Comparison of ENCODE assay signal across 16 cellular contexts in genomic region chr2:41867553-41867952, GRCh38.
DNase-seq lines count a peak whose midpoint lies in the region; ATAC-seq and TF ChIP-seq lines count a peak whose summit lies in the region.
"Had no signal": no experiment of that assay in that cellular context is flagged by ENCODE, and none has a peak within 500 bp of the region (broad histone marks: within the 10 kb centered on the region; RNA-seq: fewer than 3 reads in every experiment).

No MANE protein-coding gene starts in this region.

- intact Hi-C loops in heart left ventricle (cut with DNase I): loop anchor here in 2 of 10 donors (10.0 kb wide), 2 partner anchors 367 to 457 kb away; no protein-coding TSS in a partner anchor

- H3K4me3 ChIP-seq in SJSA1 (peak overlapping the region; percentile 11), fibroblast of mammary gland (ENCODE audit: control insufficient read depth, low read depth, low read length) (no peak overlapping the region), heart left ventricle (no peak overlapping the region)
- H3K4me3 ChIP-seq: sigmoid colon had no signal

- DNase-seq in activated T-cell treated with anti-CD3 and anti-CD28 coated beads, Interleukin-2, amount 50 U/mL, for 72 hours: no peak
- no peak for DNase-seq in activated T-cell treated with anti-CD3 and anti-CD28 coated beads, Interleukin-2, amount 50 U/mL, for 1 hour
- DNase-seq in SJSA1 (ENCODE audit: low read depth in 1 of 2, low spot score in 2 of 2): peak in 1 of 2 experiments; percentile 39
- peak; percentile 56 for DNase-seq in fibroblast of mammary gland (ENCODE audit: low read depth)
- no peak for DNase-seq in type B pancreatic cell (ENCODE audit: extremely low spot score, unreplicated experiment)
- DNase-seq in CD1c-positive myeloid dendritic cell (ENCODE audit: extremely low spot score): no peak
- DNase-seq in activated naive CD4-positive, alpha-beta T cell treated with anti-CD3 and anti-CD28 coated beads, Interleukin-2, amount 50 U/mL, for 16 hours: no peak
- no peak for DNase-seq in heart left ventricle
- DNase-seq: activated CD4-positive, CD25-positive, alpha-beta regulatory T cell treated with anti-CD3 and anti-CD28 coated beads, Interleukin-2, amount 50 U/mL, for 72 hours; foreskin keratinocyte; Kasumi-1; NCI-H1694; NCI-H446 treated with DMSO at 0.1 percent for 48 hours; nephron progenitor cell; sigmoid colon; stimulated activated naive CD4-positive, alpha-beta T cell treated with Interleukin-2 at 50 U/mL for 16 hours had no signal

- H3K4me1 ChIP-seq in SJSA1 (replicated peaks): peaks cover 52% of the 10 kb centered on the region
- peaks cover 0 to 15% (median 4%) of the 10 kb centered on the region in 12 donors for H3K4me1 ChIP-seq in heart left ventricle
- H3K4me1 ChIP-seq: foreskin keratinocyte had no signal

- 60 to 75% (median 66%) methylated on average over 3 of the region's 3 CpGs for WGBS in heart left ventricle, 4 donors

- H3K9me3 ChIP-seq in SJSA1 (replicated peaks) (no peaks in the 10 kb centered on the region), heart left ventricle (no peaks in the 10 kb centered on the region)
- H3K9me3 ChIP-seq: sigmoid colon had no signal

- no peak for TF ChIP-seq POLR2A in heart left ventricle (IDR thresholded peaks at IDR 0.05)

- H3K4me3 Mint-ChIP-seq in activated T-cell treated with anti-CD3 and anti-CD28 coated beads, Interleukin-2, amount 50 U/mL, for 72 hours: peak overlapping the region; percentile 42 to 53
- peak overlapping the region; percentile 8 for H3K4me3 Mint-ChIP-seq in type B pancreatic cell
- H3K4me3 Mint-ChIP-seq: nephron progenitor cell had no signal

- peaks cover 14% of the 10 kb centered on the region for H3K27me3 Mint-ChIP-seq in activated T-cell treated with anti-CD3 and anti-CD28 coated beads, Interleukin-2, amount 50 U/mL, for 72 hours (ENCODE audit: low read depth)
- H3K27me3 Mint-ChIP-seq in type B pancreatic cell: peaks cover 7% of the 10 kb centered on the region

- H3K27me3 ChIP-seq in SJSA1 (replicated peaks) (no peaks in the 10 kb centered on the region), heart left ventricle (no peaks in the 10 kb centered on the region)
- H3K27me3 ChIP-seq: sigmoid colon had no signal

- H3K4me1 Mint-ChIP-seq in activated T-cell treated with anti-CD3 and anti-CD28 coated beads, Interleukin-2, amount 50 U/mL, for 72 hours (ENCODE audit: low read depth): no peaks in the 10 kb centered on the region
- H3K4me1 Mint-ChIP-seq in type B pancreatic cell (ENCODE audit: unreplicated experiment): peaks cover 20% of the 10 kb centered on the region

- TF ChIP-seq CTCF in fibroblast of mammary gland (conservative IDR thresholded peaks at IDR 0.05; ENCODE audit: control insufficient read depth, insufficient read depth, low read depth, low read length): no peak
- TF ChIP-seq CTCF in type B pancreatic cell (conservative IDR thresholded peaks at IDR 0.05): no peak
- no peak for TF ChIP-seq CTCF in heart left ventricle (IDR thresholded peaks at IDR 0.05)

- no peak overlapping the region for H3K27ac Mint-ChIP-seq in activated T-cell treated with anti-CD3 and anti-CD28 coated beads, Interleukin-2, amount 50 U/mL, for 72 hours
- no peak overlapping the region for H3K27ac Mint-ChIP-seq in type B pancreatic cell
- H3K27ac Mint-ChIP-seq: nephron progenitor cell had no signal

- no peaks in the 10 kb centered on the region for H3K36me3 Mint-ChIP-seq in activated T-cell treated with anti-CD3 and anti-CD28 coated beads, Interleukin-2, amount 50 U/mL, for 72 hours (ENCODE audit: insufficient read depth in 2 of 2)
- no peaks in the 10 kb centered on the region for H3K36me3 Mint-ChIP-seq in type B pancreatic cell

- H3K27ac ChIP-seq in SJSA1: 0 out of 2 replicates have a peak overlapping the region, but pooled peaks have one; percentile 2
- peak overlapping the region in 1 of 12 donors; percentile 34 for H3K27ac ChIP-seq in heart left ventricle
- H3K27ac ChIP-seq: foreskin keratinocyte, sigmoid colon had no signal

- no peaks in the 10 kb centered on the region for H3K9me3 Mint-ChIP-seq in activated T-cell treated with anti-CD3 and anti-CD28 coated beads, Interleukin-2, amount 50 U/mL, for 72 hours
- no peaks in the 10 kb centered on the region for H3K9me3 Mint-ChIP-seq in type B pancreatic cell
- H3K9me3 Mint-ChIP-seq: nephron progenitor cell had no signal

- ATAC-seq in activated T-cell treated with anti-CD3 and anti-CD28 coated beads, Interleukin-2, amount 50 U/mL, for 72 hours (replicated peaks in 1 of 2): peak in 1 of 2 donors; percentile 45
- ATAC-seq in heart left ventricle: no peak
- ATAC-seq: foreskin keratinocyte had no signal

- H3K36me3 ChIP-seq in SJSA1 (no peaks in the 10 kb centered on the region), heart left ventricle (no peaks in the 10 kb centered on the region)
- H3K36me3 ChIP-seq: sigmoid colon had no signal
